Comparison of ENCODE assay signal across 8 cellular contexts in genomic region chr1:8524637-8525157, GRCh38.
DNase-seq lines count a peak whose midpoint lies in the region; ATAC-seq and TF ChIP-seq lines count a peak whose summit lies in the region.

No MANE protein-coding gene starts in this region.

- H4K20me1 ChIP-seq in mammary epithelial cell (ENCODE audit: insufficient read depth, low read length), result no peaks in the 10 kb centered on the region

- intact Hi-C loops in left cardiac atrium (cut with DNase I), result loop anchor here (10.0 kb wide), 2 partner anchors 100 to 150 kb away; no protein-coding TSS in a partner anchor
- intact Hi-C loops in mammary epithelial cell (cut with micrococcal nuclease), result loop anchor here (1.0 to 10.0 kb wide), 2 partner anchors 16 to 150 kb away; no protein-coding TSS in a partner anchor
- intact Hi-C loops in aorta (cut with DNase I), result loop anchor here in 1 of 2 donors (10.0 kb wide), 1 partner anchor 150 kb away; no protein-coding TSS in a partner anchor

- WGBS in mammary epithelial cell (ENCODE audit: low coverage, missing lambda C conversion rate), result 17% methylated on average over 2 of the region's 2 CpGs
- 4 to 11% methylated on average over 2 of the region's 2 CpGs for WGBS in aorta, 2 donors

- H3K36me3 ChIP-seq in right atrium auricular region (no peaks in the 10 kb centered on the region), mammary epithelial cell (ENCODE audit: insufficient read depth, low read length) (no peaks in the 10 kb centered on the region), aorta (ENCODE audit: control insufficient read depth in 1 of 2, insufficient read depth in 2 of 2, low read length in 1 of 2) (no peaks in the 10 kb centered on the region)

- H3K4me1 ChIP-seq in right atrium auricular region (peaks cover 0 to 53% of the 10 kb centered on the region in 2 donors), mammary epithelial cell (ENCODE audit: insufficient read depth, low read length) (peaks cover 38% of the 10 kb centered on the region), mononuclear cell (ENCODE audit: insufficient read depth, low read length) (peaks cover 42% of the 10 kb centered on the region), aorta (ENCODE audit: control insufficient read depth in 1 of 2, insufficient read depth in 2 of 2, low read length in 2 of 2) (peaks cover 0 to 2% of the 10 kb centered on the region in 2 donors)

- TF ChIP-seq CTCF in right atrium auricular region (IDR thresholded peaks at IDR 0.05), result no peak
- TF ChIP-seq CTCF in mammary epithelial cell (conservative IDR thresholded peaks at IDR 0.05 in 1 of 2, IDR thresholded peaks at IDR 0.05 in 1 of 2; ENCODE audit: extremely low read depth in 1 of 2, insufficient read depth in 1 of 2, low read depth in 1 of 2, low read length in 2 of 2), result no peak

- ATAC-seq in left cardiac atrium, result no peak
- no peak for ATAC-seq in aorta (ENCODE audit: low FRiP score)
- no peak for ATAC-seq in HG03097 (IDR thresholded peaks at IDR 0.05; ENCODE audit: low FRiP score, unreplicated experiment)

- H3K27ac ChIP-seq in right atrium auricular region (peak overlapping the region; percentile 89 to 90), mammary epithelial cell (ENCODE audit: insufficient read depth, low read depth, low read length) (peak overlapping the region; percentile 93), aorta (ENCODE audit: low read depth in 1 of 2, low read length in 2 of 2) (peak overlapping the region in 1 of 2 donors; percentile 57)

- DNase-seq in right atrium auricular region (ENCODE audit: low spot score) (no peak), left cardiac atrium (no peak), mammary epithelial cell (no peak), aorta (no peak), NCI-H146 treated with DMSO at 0.1 percent for 48 hours (lab: John Stamatoyannopoulos, UW; ENCODE audit: unreplicated experiment) (no peak), HPDE6-E6E7 (ENCODE audit: extremely low spot score) (no peak)

- CTCF ChIA-PET in mammary epithelial cell (lab: Charles Lee; ENCODE audit: low non-redundant PET), result no interaction called here

- peaks cover 37% of the 10 kb centered on the region for H3K79me2 ChIP-seq in mammary epithelial cell (ENCODE audit: insufficient read depth, low read length)

- H3K4me3 ChIP-seq in right atrium auricular region (peak overlapping the region; percentile 51 to 53), mammary epithelial cell (replicated peaks in 1 of 3; ENCODE audit: insufficient read depth in 1 of 3, low read depth in 2 of 3, low read length in 3 of 3) (peak overlapping the region; percentile 62 to 70 (median 63)), mononuclear cell (ENCODE audit: low read length) (peak overlapping the region; percentile 35), aorta (ENCODE audit: low read length in 2 of 2) (peak overlapping the region; percentile 42 to 87)

- no peak overlapping the region for H2AFZ ChIP-seq in mammary epithelial cell (ENCODE audit: low read depth, low read length)

- dilution Hi-C loops in mammary epithelial cell (cut with HindIII; ENCODE audit: low sequenced_read_pairs), result no loop called here

- H3K27me3 ChIP-seq in right atrium auricular region (no peaks in the 10 kb centered on the region), mammary epithelial cell (ENCODE audit: insufficient read depth, low read length) (no peaks in the 10 kb centered on the region), mononuclear cell (ENCODE audit: insufficient read depth, low read length) (no peaks in the 10 kb centered on the region), aorta (ENCODE audit: control insufficient read depth in 1 of 2, insufficient read depth in 2 of 2, low read length in 1 of 2) (no peaks in the 10 kb centered on the region)

- H3K9me3 ChIP-seq in right atrium auricular region (no peaks in the 10 kb centered on the region), mammary epithelial cell (replicated peaks; ENCODE audit: insufficient read depth, low read length) (no peaks in the 10 kb centered on the region), mononuclear cell (ENCODE audit: low read depth, low read length) (no peaks in the 10 kb centered on the region), aorta (ENCODE audit: control insufficient read depth, low read length) (no peaks in the 10 kb centered on the region)

- H3K4me2 ChIP-seq in mammary epithelial cell (ENCODE audit: insufficient read depth, low read depth, low read length), result peak overlapping the region; percentile 90

- H3K9ac ChIP-seq in mammary epithelial cell (ENCODE audit: insufficient read depth, low read length), result peak overlapping the region; percentile 87

- no TSS peak for BruUV-seq in mammary epithelial cell (replicated peaks; lab: Mats Ljungman, UMichigan)

- in situ Hi-C loops in mammary epithelial cell (cut with MboI; ENCODE audit: low sequenced_read_pairs in 2 of 2), result no loop called here
